ENCODE assay signal across 8 cellular contexts in genomic region chr2:197255550-197255949, GRCh38. TPM values are rescaled to one million over a fixed set of nuclear protein-coding genes. Genes with fewer than 3 reads are reported as not detected.
DNase-seq lines count a peak whose midpoint lies in the region; ATAC-seq and TF ChIP-seq lines count a peak whose summit lies in the region.

No MANE protein-coding gene starts in this region.

- H3K4me1 ChIP-seq in gastroesophageal sphincter: peaks cover 4 to 32% (median 4%) of the 10 kb centered on the region in 3 donors
- H3K4me1 ChIP-seq in prostate gland (replicated peaks): no peaks in the 10 kb centered on the region
- H3K4me1 ChIP-seq in PC-3 (ENCODE audit: insufficient read depth, low read length): no peaks in the 10 kb centered on the region

- no peak for TF ChIP-seq EP300 in gastroesophageal sphincter (IDR thresholded peaks at IDR 0.05)

- 8 to 43% methylated on average over 4 of the region's 9 CpGs for WGBS in gastroesophageal sphincter (ENCODE audit: low coverage in 1 of 2), 2 donors
- 26% methylated on average over 9 of the region's 9 CpGs for WGBS in prostate gland

- peak; percentile 84 for DNase-seq in GM10266 (ENCODE audit: extremely low spot score)
- DNase-seq in NCI-H69 (lab: John Stamatoyannopoulos, UW): peak; percentile 64
- peak; percentile 72 for DNase-seq in activated T-cell treated with anti-CD3 and anti-CD28 coated beads, Interleukin-2, amount 50 U/mL, for 1 hour
- peak; percentile 14 for DNase-seq in prostate gland (ENCODE audit: low spot score)
- peak; percentile 76 for DNase-seq in ureter (ENCODE audit: low spot score)
- DNase-seq in PC-3: no peak

- no peak overlapping the region for H3K4me2 ChIP-seq in PC-3 (ENCODE audit: low read length)

- no peaks in the 10 kb centered on the region for H3K9me2 ChIP-seq in PC-3 (replicated peaks; ENCODE audit: low read length)

- TF ChIP-seq POLR2A in gastroesophageal sphincter (IDR thresholded peaks at IDR 0.05) (no peak), prostate gland (IDR thresholded peaks at IDR 0.05) (no peak)

- CTCF ChIA-PET in PC-3 (lab: Charles Lee): no interaction called here

- ATAC-seq in HG02571 (IDR thresholded peaks at IDR 0.05; ENCODE audit: unreplicated experiment) (peak; percentile 95), gastroesophageal sphincter (peak; percentile 85), PC-3 (no peak)

- H3K79me2 ChIP-seq in PC-3 (ENCODE audit: low read length): no peaks in the 10 kb centered on the region

- no peaks in the 10 kb centered on the region for H3K27me3 ChIP-seq in gastroesophageal sphincter
- no peaks in the 10 kb centered on the region for H3K27me3 ChIP-seq in prostate gland (replicated peaks; ENCODE audit: insufficient read depth)
- H3K27me3 ChIP-seq in PC-3 (ENCODE audit: low read length): no peaks in the 10 kb centered on the region

- H3K27ac ChIP-seq in gastroesophageal sphincter (peak overlapping the region; percentile 45 to 73 (median 68)), prostate gland (peak overlapping the region in 1 of 2 donors; percentile 0), PC-3 (ENCODE audit: low read length) (no peak overlapping the region)

- H2AFZ ChIP-seq in PC-3 (ENCODE audit: low read length): no peak overlapping the region

- peak overlapping the region in 1 of 2 donors; percentile 12 for H3K4me3 ChIP-seq in gastroesophageal sphincter
- H3K4me3 ChIP-seq in prostate gland: no peak overlapping the region
- H3K4me3 ChIP-seq in PC-3 (ENCODE audit: low read length): no peak overlapping the region

- POLR2A ChIA-PET in PC-3 (lab: Charles Lee; ENCODE audit: unreplicated experiment): no interaction called here

- H3K9me3 ChIP-seq in gastroesophageal sphincter: no peaks in the 10 kb centered on the region
- no peaks in the 10 kb centered on the region for H3K9me3 ChIP-seq in prostate gland
- H3K9me3 ChIP-seq in PC-3 (ENCODE audit: low read length): no peaks in the 10 kb centered on the region

- no peaks in the 10 kb centered on the region for H3F3A ChIP-seq in PC-3 (ENCODE audit: low read length, unreplicated experiment)

- H4K20me1 ChIP-seq in PC-3 (ENCODE audit: low read length): no peaks in the 10 kb centered on the region

- TF ChIP-seq CTCF in GM10266 (IDR thresholded peaks at IDR 0.05; ENCODE audit: control insufficient read depth, insufficient read depth, low read depth, missing control alignments): no peak
- no peak for TF ChIP-seq CTCF in gastroesophageal sphincter (IDR thresholded peaks at IDR 0.05)
- no peak for TF ChIP-seq CTCF in prostate gland (IDR thresholded peaks at IDR 0.05)
- no peak for TF ChIP-seq CTCF in PC-3 (conservative IDR thresholded peaks at IDR 0.05; ENCODE audit: low read depth, low read length)

- no TSS peak for BruUV-seq in PC-3 (replicated peaks; lab: Mats Ljungman, UMichigan)

- intact Hi-C loops in prostate gland (cut with DNase I): loop anchor here (5.0 kb wide), 1 partner anchor 52 kb away; no protein-coding TSS in a partner anchor
- intact Hi-C loops in PC-3 (cut with micrococcal nuclease): no loop called here

- no peak overlapping the region for H3K9ac ChIP-seq in PC-3 (ENCODE audit: low read length)

- H3K36me3 ChIP-seq in gastroesophageal sphincter: no peaks in the 10 kb centered on the region
- no peaks in the 10 kb centered on the region for H3K36me3 ChIP-seq in prostate gland
- H3K36me3 ChIP-seq in PC-3 (ENCODE audit: low read depth, low read length): no peaks in the 10 kb centered on the region

RNA-seq across cellular contexts. Expression of gene ANKRD44, which starts 55.0 kb away (rescaled TPM):
- 10 to 100 TPM; 24.4 to 51.8 (median 35.7) TPM for total RNA-seq in gastroesophageal sphincter
- total RNA-seq in prostate gland: 10 to 100 TPM in 1 of 2 donors, 1 to 10 TPM in 1; 6.0 to 11.2 TPM
- total RNA-seq in ureter: 36.1 TPM
- total RNA-seq in PC-3 (2014; rRNA removed): 2.4 and 28.7 TPM in 2 replicates
